ENCODE assay signal across 13 cellular contexts in genomic region chr4:786074-786741, GRCh38. TPM values are rescaled to one million over a fixed set of nuclear protein-coding genes. Genes with fewer than 3 reads are reported as not detected.
DNase-seq lines count a peak whose midpoint lies in the region; ATAC-seq and TF ChIP-seq lines count a peak whose summit lies in the region.
"Had no signal": no experiment of that assay in that cellular context is flagged by ENCODE, and none has a peak within 500 bp of the region (broad histone marks: within the 10 kb centered on the region; RNA-seq: fewer than 3 reads in every experiment).

No MANE protein-coding gene starts in this region.

- H3K9me3 ChIP-seq in HUES6 (ENCODE audit: control insufficient read depth, insufficient read depth, low read depth, low read length) (no peaks in the 10 kb centered on the region), mesodermal cell (ENCODE audit: control insufficient read depth, low read length) (no peaks in the 10 kb centered on the region), testis (no peaks in the 10 kb centered on the region)

- peaks cover 28 to 29% of the 10 kb centered on the region in 2 donors for H3K27me3 Mint-ChIP-seq in effector memory CD8-positive, alpha-beta T cell

- no peak overlapping the region for H3K9ac ChIP-seq in HUES6 (ENCODE audit: low read length)

- peaks cover 14 to 16% of the 10 kb centered on the region in 2 donors for H3K4me1 Mint-ChIP-seq in effector memory CD8-positive, alpha-beta T cell (ENCODE audit: low read depth in 2 of 2)

- no peak overlapping the region for H3K27ac ChIP-seq in HUES6 (ENCODE audit: low read depth, low read length)
- no peak overlapping the region for H3K27ac ChIP-seq in mesodermal cell (ENCODE audit: low read depth, low read length, severe bottlenecking)
- peak overlapping the region; percentile 31 to 50 for H3K27ac ChIP-seq in testis

- no peak for TF ChIP-seq POLR2A in testis (IDR thresholded peaks at IDR 0.05)

- no peak overlapping the region for H3K27ac Mint-ChIP-seq in effector memory CD8-positive, alpha-beta T cell
- H3K27ac Mint-ChIP-seq: naive thymus-derived CD8-positive, alpha-beta T cell had no signal

- WGBS in mesodermal cell (ENCODE audit: insufficient coverage in 2 of 2), 2 experiments, result 26 to 27% methylated on average over 25 to 65 of the region's 72 CpGs
- WGBS in testis, 2 donors, result 4% methylated on average over 68 of the region's 72 CpGs; no CpG with 5 or more reads in 1 of the 2 donors

- ATAC-seq in effector memory CD8-positive, alpha-beta T cell (replicated peaks), result no peak
- ATAC-seq in HG02763 (IDR thresholded peaks at IDR 0.05; ENCODE audit: unreplicated experiment) (no peak), GM19351 (IDR thresholded peaks at IDR 0.05; ENCODE audit: unreplicated experiment) (no peak), HG03342 (IDR thresholded peaks at IDR 0.05; ENCODE audit: unreplicated experiment) (no peak)
- ATAC-seq: naive thymus-derived CD8-positive, alpha-beta T cell had no signal

- H3K9me3 Mint-ChIP-seq in effector memory CD8-positive, alpha-beta T cell, result no peaks in the 10 kb centered on the region
- H3K9me3 Mint-ChIP-seq: naive thymus-derived CD8-positive, alpha-beta T cell had no signal

- H3K4me3 Mint-ChIP-seq in effector memory CD8-positive, alpha-beta T cell, result peak overlapping the region; percentile 8 to 55

- TF ChIP-seq CTCF in testis (IDR thresholded peaks at IDR 0.05), result no peak

- peaks cover 19% of the 10 kb centered on the region for H3K36me3 Mint-ChIP-seq in effector memory CD8-positive, alpha-beta T cell (ENCODE audit: insufficient read depth)

- H3K27me3 ChIP-seq in HUES6 (ENCODE audit: control insufficient read depth, insufficient read depth, low read length) (peaks cover 75% of the 10 kb centered on the region), testis (no peaks in the 10 kb centered on the region)

- H3K4me3 ChIP-seq in HUES6 (ENCODE audit: low read depth, low read length) (peak overlapping the region; percentile 42), mesodermal cell (ENCODE audit: extremely low read depth, insufficient read depth, low read length, poor library complexity, severe bottlenecking) (peak overlapping the region; percentile 11), testis (peak overlapping the region; percentile 44 to 54)

- intact Hi-C loops in testis (cut with DNase I; ENCODE audit: low total_unique reads), result no loop called here

- H3K4me1 ChIP-seq in HUES6 (ENCODE audit: control insufficient read depth, insufficient read depth, low read length), result peaks cover 33% of the 10 kb centered on the region
- peaks cover 5% of the 10 kb centered on the region for H3K4me1 ChIP-seq in mesodermal cell (ENCODE audit: control insufficient read depth, insufficient read depth, low read length, poor library complexity, severe bottlenecking)
- peaks cover 15% of the 10 kb centered on the region for H3K4me1 ChIP-seq in testis

- H3K36me3 ChIP-seq in HUES6 (ENCODE audit: control insufficient read depth, insufficient read depth, low read length) (no peaks in the 10 kb centered on the region), mesodermal cell (ENCODE audit: control insufficient read depth, insufficient read depth, low read length) (no peaks in the 10 kb centered on the region), testis (ENCODE audit: low read depth, missing control alignments) (no peaks in the 10 kb centered on the region)

- no peak for DNase-seq in effector memory CD8-positive, alpha-beta T cell
- DNase-seq in testis, result no peak
- DNase-seq in NCI-H2196 (lab: John Stamatoyannopoulos, UW; ENCODE audit: unreplicated experiment), result no peak
- DNase-seq: C1 segment of cervical spinal cord; naive thymus-derived CD8-positive, alpha-beta T cell had no signal

RNA-seq across cellular contexts. Expression of gene CPLX1, which starts 39.7 kb away (rescaled TPM):
- 0.22 TPM for polyA plus RNA-seq in mesodermal cell (2013, experiment 1 of 2)
- polyA plus RNA-seq in mesodermal cell (2013, experiment 2 of 2), result 0.20 TPM
- total RNA-seq in testis, result 1 to 10 TPM; 5.5 to 8.2 TPM
- polyA plus RNA-seq in testis (ENCODE audit: insufficient read depth, low read depth, low replicate concordance), result 4.4 TPM
- total RNA-seq: bronchial epithelial cell, Daoy, LHCN-M2 had no signal
- polyA plus RNA-seq: naive thymus-derived CD8-positive, alpha-beta T cell had no signal

Comparison
In these comparisons a context has a peak if more than half of its experiments do, and no peak if none do; other contexts are left out.
1. H3K27ac ChIP-seq: peak in testis (2 of 2); none in HUES6 (single experiment) and mesodermal cell (single experiment).
2. Peak in every context shown above with its lines, with median percentiles within 50 percentile points of each other: H3K4me3 ChIP-seq.